In the genomic region with DNA sequence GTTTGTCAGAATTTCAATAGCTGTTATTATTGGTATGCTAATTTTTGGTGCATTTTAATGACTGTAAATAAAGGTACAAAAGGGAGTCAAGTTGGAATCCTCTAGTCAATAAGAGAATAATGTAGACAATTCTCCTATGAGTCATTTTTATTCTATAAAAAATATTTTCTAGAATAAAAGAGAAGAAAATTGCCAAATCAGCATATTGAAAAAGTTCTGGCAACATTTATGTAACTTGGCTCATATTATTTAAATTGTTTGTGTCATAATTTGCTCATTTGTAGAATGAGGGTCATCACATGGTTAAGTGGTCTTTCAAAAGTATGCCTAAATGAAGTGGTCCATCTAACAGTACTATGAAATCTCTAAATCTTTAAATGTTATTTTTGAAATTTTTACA, we compare ENCODE assay signal across 8 cellular contexts.
"Had no signal": no experiment of that assay in that cellular context is flagged by ENCODE, and none has a peak within 500 bp of the region (broad histone marks: within the 10 kb centered on the region; RNA-seq: fewer than 3 reads in every experiment).

No MANE protein-coding gene starts in this region.

- H3K9me3 ChIP-seq: HAP-1 had no signal

- H2AFZ ChIP-seq: GM23338 had no signal

- DNase-seq: H7, HFFc6, Kasumi-1, KG1 had no signal

- H3K4me2 ChIP-seq: GM23338 had no signal

- ATAC-seq: GM23338, HCT116 had no signal

- H3K27ac ChIP-seq: HL-60 had no signal

- H3K36me3 ChIP-seq: HAP-1 had no signal

- H3K4me1 ChIP-seq: HAP-1 had no signal

- H3K4me3 ChIP-seq: GM23338, HAP-1 had no signal
